Comparison of ENCODE assay signal across 13 cellular contexts in genomic region chr3:168116279-168116678, GRCh38. TPM values are rescaled to one million over a fixed set of nuclear protein-coding genes. Genes with fewer than 3 reads are reported as not detected.
A peak's percentile ranks its signal among the peaks of the same experiment; 100 is the strongest.
DNase-seq lines count a peak whose midpoint lies in the region; ATAC-seq and TF ChIP-seq lines count a peak whose summit lies in the region.
"Had no signal": no experiment of that assay in that cellular context is flagged by ENCODE, and none has a peak within 500 bp of the region (broad histone marks: within the 10 kb centered on the region; RNA-seq: fewer than 3 reads in every experiment).

No MANE protein-coding gene starts in this region.

- H3K4me3 ChIP-seq in astrocyte of the cerebellum (ENCODE audit: low read depth, low read length) (no peak overlapping the region), sigmoid colon (no peak overlapping the region)
- H3K4me3 ChIP-seq: ovary had no signal

- H3K9me3 ChIP-seq in sigmoid colon: no peaks in the 10 kb centered on the region
- H3K9me3 ChIP-seq: ovary had no signal

- TF ChIP-seq POLR2A in sigmoid colon (IDR thresholded peaks at IDR 0.05): no peak

- DNase-seq in LHCN-M2 (ENCODE audit: low read depth): peak; percentile 67
- peak; percentile 47 for DNase-seq in astrocyte of the cerebellum (ENCODE audit: low read depth)
- peak; percentile 75 for DNase-seq in left cardiac atrium
- DNase-seq in sigmoid colon: peak; percentile 67
- no peak for DNase-seq in NOMO-1 treated with dmso at 0.1 percent for 144 hours (lab: John Stamatoyannopoulos, UW; ENCODE audit: unreplicated experiment)
- DNase-seq in activated naive CD4-positive, alpha-beta T cell treated with Interleukin-2 at 50 U/mL for 16 hours: no peak
- DNase-seq in retina: no peak
- DNase-seq: activated CD4-positive, alpha-beta T cell treated with anti-CD3 and anti-CD28 coated beads, Interleukin-2, amount 10 ng/mL, durations not matched to agents 7 days and 5 days; CD4-positive, CD25-positive, alpha-beta regulatory T cell; foreskin fibroblast had no signal

- in situ Hi-C loops in astrocyte of the cerebellum (cut with HindIII; ENCODE audit: low sequenced_read_pairs): no loop called here

- no peak for TF ChIP-seq EP300 in sigmoid colon (IDR thresholded peaks at IDR 0.05)

- peak; percentile 82 to 93 for ATAC-seq in left cardiac atrium
- no peak for ATAC-seq in HG03025 (IDR thresholded peaks at IDR 0.05; ENCODE audit: low FRiP score, unreplicated experiment)
- ATAC-seq: activated T-helper 17 cell treated with anti-CD3 and anti-CD28 coated beads, Interleukin-2, amount 50 U/mL, for 72 hours had no signal

- intact Hi-C loops in left cardiac atrium (cut with DNase I) (no loop called here), sigmoid colon (cut with DNase I) (no loop called here)

- 46 to 71% methylated on average over 4 of the region's 4 CpGs for WGBS in sigmoid colon, 2 donors

- H3K36me3 ChIP-seq in sigmoid colon: no peaks in the 10 kb centered on the region
- H3K36me3 ChIP-seq: ovary had no signal

- no peaks in the 10 kb centered on the region for H3K4me1 ChIP-seq in sigmoid colon

- H3K27ac ChIP-seq in sigmoid colon: no peak overlapping the region
- H3K27ac ChIP-seq: ovary had no signal

- TF ChIP-seq CTCF in astrocyte of the cerebellum (IDR thresholded peaks at IDR 0.05; ENCODE audit: low read depth, low read length, missing control alignments): no peak
- no peak for TF ChIP-seq CTCF in sigmoid colon (IDR thresholded peaks at IDR 0.05)

- no peaks in the 10 kb centered on the region for H3K27me3 ChIP-seq in sigmoid colon

RNA-seq across cellular contexts. Expression of gene GOLIM4, which starts 20.6 kb away (rescaled TPM):
- total RNA-seq in LHCN-M2 (2014; rRNA removed) (35.8 and 42.1 TPM in 2 replicates), left cardiac atrium (10 to 100 TPM; 52.3 to 52.4 TPM), sigmoid colon (10 to 100 TPM; 27.1 to 33.2 (median 27.3) TPM)
- polyA plus RNA-seq in LHCN-M2 (2012): 16.1 TPM
- 10 to 100 TPM; 12.3 to 37.4 (median 12.6) TPM for polyA plus RNA-seq in sigmoid colon
- polyA plus RNA-seq: CD4-positive, CD25-positive, alpha-beta regulatory T cell had no signal

Comparison
In these comparisons a context has a peak if more than half of its experiments do, and no peak if none do; other contexts are left out.
1. DNase-seq: peak in LHCN-M2 (single experiment), astrocyte of the cerebellum (single experiment), left cardiac atrium (single experiment) and sigmoid colon (single experiment); none in NOMO-1 treated with dmso at 0.1 percent for 144 hours (single experiment), activated naive CD4-positive, alpha-beta T cell treated with Interleukin-2 at 50 U/mL for 16 hours (single experiment) and retina (single experiment).